8 cellular contexts compared by ENCODE assay signal in the genomic region with DNA sequence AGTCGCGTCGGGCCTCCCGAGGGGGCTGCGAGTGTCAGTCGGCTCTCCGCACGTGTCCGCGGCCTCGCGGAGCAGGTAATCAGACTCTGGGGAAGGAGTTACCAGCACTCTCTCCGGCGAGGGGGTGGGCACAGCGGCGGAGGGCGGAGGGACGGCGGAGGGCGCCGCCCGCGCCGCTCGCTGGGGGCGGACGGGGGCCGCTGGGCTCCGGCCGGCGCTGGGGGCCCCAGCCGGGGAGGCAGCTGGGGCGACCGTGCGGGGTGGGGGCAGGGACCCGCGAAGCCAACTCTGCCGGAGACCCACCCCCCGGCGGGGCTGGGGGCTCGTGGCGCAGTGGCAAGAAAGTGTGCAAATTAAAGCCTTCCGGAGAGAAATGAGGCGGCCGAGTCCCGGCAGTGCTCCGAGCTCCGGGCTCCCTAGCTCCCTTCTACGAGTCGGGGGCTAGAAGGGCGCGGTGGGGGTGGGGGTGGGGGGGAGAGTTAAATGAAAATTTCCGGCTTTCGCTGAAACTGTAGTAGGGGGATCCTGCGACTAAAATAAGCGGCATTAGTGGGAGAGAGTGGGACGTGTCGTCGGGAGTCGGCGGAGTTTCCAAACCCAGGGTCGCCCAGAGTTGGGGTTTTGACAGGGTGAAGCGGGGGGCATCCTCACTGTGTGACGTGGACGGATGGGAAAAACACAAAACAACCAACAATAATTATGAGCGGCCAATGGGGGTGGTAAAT. TPM values are rescaled to one million over a fixed set of nuclear protein-coding genes. Genes with fewer than 3 reads are reported as not detected.
DNase-seq lines count a peak whose midpoint lies in the region; ATAC-seq and TF ChIP-seq lines count a peak whose summit lies in the region.

TSS of gene CDK6 (minus strand) at position 85 of the 725 bp plus-strand sequence. CDS start 3,250 bp downstream, outside the sequence.

- CTCF ChIA-PET in activated CD8-positive, alpha-beta T cell treated with anti-CD3 and anti-CD28 coated beads, Interleukin-2, amount 10 ng/mL, durations not matched to agents 7 days and 5 days (lab: Charles Lee), result interaction anchor here (1.0 to 8.8 kb wide), 6 partner anchors 8 to 226 kb away, joined by 3 to 131 read pairs (median 4); no protein-coding TSS in a partner anchor

- no peaks in the 10 kb centered on the region for H3K9me3 Mint-ChIP-seq in HFFc6
- H3K9me3 Mint-ChIP-seq in activated CD8-positive, alpha-beta T cell treated with anti-CD3 and anti-CD28 coated beads, Interleukin-2, amount 10 ng/mL, durations not matched to agents 7 days and 5 days (ENCODE audit: insufficient read depth), result no peaks in the 10 kb centered on the region
- H3K9me3 Mint-ChIP-seq in endodermal cell, result no peaks in the 10 kb centered on the region
- H3K9me3 Mint-ChIP-seq in stimulated activated effector memory CD8-positive, alpha-beta T cell treated with anti-CD3 and anti-CD28 coated beads, Interleukin-12 subunit alpha, Interleukin-12 subunit beta, amount 100 ng/mL, for 72 hours, result no peaks in the 10 kb centered on the region

- H3K4me1 ChIP-seq in endodermal cell (ENCODE audit: control insufficient read depth, insufficient read depth, low read length), result peaks cover 7% of the 10 kb centered on the region

- H3K4me1 Mint-ChIP-seq in HFFc6 (ENCODE audit: low read depth) (peaks cover 29% of the 10 kb centered on the region), endodermal cell (peaks cover 21% of the 10 kb centered on the region)
- peaks cover 10% of the 10 kb centered on the region for H3K4me1 Mint-ChIP-seq in activated CD8-positive, alpha-beta T cell treated with anti-CD3 and anti-CD28 coated beads, Interleukin-2, amount 10 ng/mL, durations not matched to agents 7 days and 5 days (ENCODE audit: low read depth)
- H3K4me1 Mint-ChIP-seq in stimulated activated effector memory CD8-positive, alpha-beta T cell treated with anti-CD3 and anti-CD28 coated beads, Interleukin-12 subunit alpha, Interleukin-12 subunit beta, amount 100 ng/mL, for 72 hours, result peaks cover 43% of the 10 kb centered on the region

- H3K27me3 Mint-ChIP-seq in HFFc6 (ENCODE audit: insufficient read depth), result no peaks in the 10 kb centered on the region; the same call in 1 of the 2 replicates
- peaks cover 27% of the 10 kb centered on the region for H3K27me3 Mint-ChIP-seq in activated CD8-positive, alpha-beta T cell treated with anti-CD3 and anti-CD28 coated beads, Interleukin-2, amount 10 ng/mL, durations not matched to agents 7 days and 5 days (ENCODE audit: low read depth)
- H3K27me3 Mint-ChIP-seq in endodermal cell (ENCODE audit: insufficient read depth), result peaks cover 11% of the 10 kb centered on the region

- TF ChIP-seq CTCF in GM12864 (IDR thresholded peaks at IDR 0.05; ENCODE audit: low read depth, low read length, missing control alignments), result no peak
- no peak for TF ChIP-seq CTCF in HFFc6 (IDR thresholded peaks at IDR 0.05)
- TF ChIP-seq CTCF in endodermal cell (conservative IDR thresholded peaks at IDR 0.05), result no peak

- H3K4me3 Mint-ChIP-seq in HFFc6 (peak within 1 kb of the TSS; percentile 96), endodermal cell (peak within 1 kb of the TSS; percentile 87)
- H3K4me3 Mint-ChIP-seq in activated CD8-positive, alpha-beta T cell treated with anti-CD3 and anti-CD28 coated beads, Interleukin-2, amount 10 ng/mL, durations not matched to agents 7 days and 5 days, result peak within 1 kb of the TSS; percentile 88
- H3K4me3 Mint-ChIP-seq in stimulated activated effector memory CD8-positive, alpha-beta T cell treated with anti-CD3 and anti-CD28 coated beads, Interleukin-12 subunit alpha, Interleukin-12 subunit beta, amount 100 ng/mL, for 72 hours, result peak within 1 kb of the TSS; percentile 84

- H3K9me3 ChIP-seq in endodermal cell (ENCODE audit: control insufficient read depth, low read length), result no peaks in the 10 kb centered on the region

- WGBS in endodermal cell (ENCODE audit: insufficient coverage in 1 of 2, insufficient read length in 1 of 2), 2 experiments, result 0% methylated on average over 66 of the region's 66 CpGs; no CpG with 5 or more reads in 1 of the 2 experiments

- H3K36me3 ChIP-seq in endodermal cell (ENCODE audit: control insufficient read depth, insufficient read depth, low read length), result peaks cover 7% of the 10 kb centered on the region

- DNase-seq in GM12864 (ENCODE audit: low read depth), result no peak
- DNase-seq in HFFc6, result peak; percentile 51
- peak; percentile 57 to 72 for DNase-seq in NCI-H524 (lab: John Stamatoyannopoulos, UW)
- peak; percentile 80 for DNase-seq in activated CD8-positive, alpha-beta T cell treated with anti-CD3 and anti-CD28 coated beads, Interleukin-2, amount 10 ng/mL, durations not matched to agents 7 days and 5 days
- DNase-seq in endodermal cell, result peak; percentile 87
- DNase-seq in mucosa of gallbladder (ENCODE audit: low spot score), result peak; percentile 20
- peak; percentile 53 to 85 for DNase-seq in stimulated activated effector memory CD8-positive, alpha-beta T cell treated with anti-CD3 and anti-CD28 coated beads, Interleukin-12 subunit alpha, Interleukin-12 subunit beta, amount 100 ng/mL, for 72 hours (ENCODE audit: low spot score in 2 of 2)
- DNase-seq in NCI-H1694 treated with DMSO at 0.1 percent for 48 hours (lab: John Stamatoyannopoulos, UW), result no peak

- POLR2A ChIA-PET in activated CD8-positive, alpha-beta T cell treated with anti-CD3 and anti-CD28 coated beads, Interleukin-2, amount 10 ng/mL, durations not matched to agents 7 days and 5 days (lab: Charles Lee), result interaction anchor here (0.7 to 1.4 kb wide), 11 partner anchors 9 to 395 kb away, joined by 3 to 6 read pairs (median 4); no protein-coding TSS in a partner anchor

- H3K36me3 Mint-ChIP-seq in HFFc6 (ENCODE audit: low read depth) (peaks cover 28% of the 10 kb centered on the region), endodermal cell (ENCODE audit: low read depth) (peaks cover 2% of the 10 kb centered on the region)
- peaks cover 23% of the 10 kb centered on the region for H3K36me3 Mint-ChIP-seq in activated CD8-positive, alpha-beta T cell treated with anti-CD3 and anti-CD28 coated beads, Interleukin-2, amount 10 ng/mL, durations not matched to agents 7 days and 5 days (ENCODE audit: low read depth)
- H3K36me3 Mint-ChIP-seq in stimulated activated effector memory CD8-positive, alpha-beta T cell treated with anti-CD3 and anti-CD28 coated beads, Interleukin-12 subunit alpha, Interleukin-12 subunit beta, amount 100 ng/mL, for 72 hours, result peaks cover 45% of the 10 kb centered on the region

- H3K9ac ChIP-seq in endodermal cell (ENCODE audit: extremely low read depth, low read length, poor library complexity, severe bottlenecking), result peak within 1 kb of the TSS; percentile 64

- ATAC-seq in activated CD8-positive, alpha-beta T cell treated with anti-CD3 and anti-CD28 coated beads, Interleukin-2, amount 10 ng/mL, durations not matched to agents 7 days and 5 days, result peak; percentile 50
- ATAC-seq in stimulated activated effector memory CD8-positive, alpha-beta T cell treated with anti-CD3 and anti-CD28 coated beads, Interleukin-12 subunit alpha, Interleukin-12 subunit beta, amount 100 ng/mL, for 72 hours, result peak; percentile 66

- peak within 1 kb of the TSS; percentile 87 for H3K27ac ChIP-seq in endodermal cell (ENCODE audit: low read depth, low read length)

- no peaks in the 10 kb centered on the region for H3K27me3 ChIP-seq in endodermal cell (ENCODE audit: control insufficient read depth, insufficient read depth, low read length, poor library complexity, severe bottlenecking)

- H3K27ac Mint-ChIP-seq in HFFc6 (peak within 1 kb of the TSS; percentile 98), endodermal cell (peak within 1 kb of the TSS; percentile 88)
- H3K27ac Mint-ChIP-seq in activated CD8-positive, alpha-beta T cell treated with anti-CD3 and anti-CD28 coated beads, Interleukin-2, amount 10 ng/mL, durations not matched to agents 7 days and 5 days, result peak within 1 kb of the TSS; percentile 82
- H3K27ac Mint-ChIP-seq in stimulated activated effector memory CD8-positive, alpha-beta T cell treated with anti-CD3 and anti-CD28 coated beads, Interleukin-12 subunit alpha, Interleukin-12 subunit beta, amount 100 ng/mL, for 72 hours, result peak within 1 kb of the TSS; percentile 99

- H3K4me3 ChIP-seq in GM12864 (ENCODE audit: low read depth, low read length) (peak within 1 kb of the TSS; percentile 84), endodermal cell (ENCODE audit: low read length) (peak within 1 kb of the TSS; percentile 95)

RNA-seq across cellular contexts. Expression of gene CDK6, which starts in this region (rescaled TPM):
- total RNA-seq in HFFc6 (2021; fragmentation: NEBNext Ultra II Directional; extraction: Animal tissue kit (Norgen Biotek cat#: 25700)), result 10 to 100 TPM; 54.5 to 90.0 (median 58.9) TPM
- total RNA-seq in activated CD8-positive, alpha-beta T cell treated with anti-CD3 and anti-CD28 coated beads, Interleukin-2, amount 10 ng/mL, durations not matched to agents 7 days and 5 days, result 100 to 1,000 TPM; 159 to 160 TPM
- 10 to 100 TPM; 28.5 to 36.6 TPM for total RNA-seq in endodermal cell
- 26.4 TPM for polyA plus RNA-seq in endodermal cell (2013, experiment 1 of 2)
- 28.0 TPM for polyA plus RNA-seq in endodermal cell (2013, experiment 2 of 2)
- 23.6 TPM for total RNA-seq in mucosa of gallbladder

Comparison
In these comparisons a context has a peak if more than half of its experiments do, and no peak if none do; other contexts are left out.
1. DNase-seq: peak in HFFc6 (single experiment), NCI-H524 (2 of 2), activated CD8-positive, alpha-beta T cell treated with anti-CD3 and anti-CD28 coated beads, Interleukin-2, amount 10 ng/mL, durations not matched to agents 7 days and 5 days (single experiment), endodermal cell (single experiment), mucosa of gallbladder (single experiment) and stimulated activated effector memory CD8-positive, alpha-beta T cell treated with anti-CD3 and anti-CD28 coated beads, Interleukin-12 subunit alpha, Interleukin-12 subunit beta, amount 100 ng/mL, for 72 hours (2 of 2); none in GM12864 (single experiment) and NCI-H1694 treated with DMSO at 0.1 percent for 48 hours (single experiment).
2. Peak in every context shown above with its lines, with median percentiles within 50 percentile points of each other: H3K27ac Mint-ChIP-seq and H3K4me3 Mint-ChIP-seq.